Comparison of ENCODE assay signal across 15 cellular contexts in the genomic region with DNA sequence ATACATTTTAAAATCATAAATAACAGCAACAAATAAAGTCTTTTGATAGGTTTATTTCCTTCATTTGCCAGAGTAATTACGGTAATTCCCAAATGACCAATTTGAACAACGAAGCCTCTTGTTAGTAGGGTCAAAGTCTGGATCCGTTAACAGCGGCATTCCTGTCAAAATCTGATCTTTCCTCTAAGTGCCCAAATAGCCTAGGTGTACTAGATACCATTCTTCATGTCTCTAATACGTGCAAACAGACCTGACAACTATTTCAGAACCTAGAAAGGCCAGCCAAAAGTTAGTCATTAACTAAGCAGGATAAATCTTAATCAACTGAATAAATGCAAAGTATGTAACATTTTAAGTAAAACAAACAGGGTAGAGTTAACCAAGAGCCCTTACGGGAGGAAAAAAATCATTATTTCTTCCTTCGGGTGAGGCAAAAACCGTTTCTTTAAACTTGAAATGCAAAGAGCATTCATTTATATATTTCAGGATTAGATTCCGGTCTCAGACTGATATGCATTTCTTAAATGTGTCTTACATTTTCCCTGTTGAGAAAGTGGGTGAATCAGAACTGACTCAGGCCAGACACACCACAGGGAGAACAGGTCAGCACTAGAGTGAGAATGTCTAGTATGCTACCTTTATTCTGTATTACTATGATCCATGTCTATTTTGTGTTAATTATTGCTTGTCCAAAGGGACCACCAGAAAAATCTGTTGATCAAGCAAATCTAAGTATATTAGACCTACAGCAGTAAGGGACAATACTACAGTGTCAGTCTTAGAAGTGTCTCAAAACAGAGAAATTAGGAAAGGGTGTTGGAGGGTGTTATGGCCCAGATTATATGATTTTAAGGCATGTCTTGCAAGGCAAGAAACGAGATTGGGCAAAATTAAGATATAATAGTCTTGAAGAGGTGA.
DNase-seq lines count a peak whose midpoint lies in the region; ATAC-seq, FAIRE-seq and TF ChIP-seq lines count a peak whose summit lies in the region.
"Had no signal": no experiment of that assay in that cellular context is flagged by ENCODE, and none has a peak within 500 bp of the region (broad histone marks: within the 10 kb centered on the region; RNA-seq: fewer than 3 reads in every experiment).

No MANE protein-coding gene starts in this region.

- H3K4me3 Mint-ChIP-seq in activated T-helper 2 cell treated with anti-CD3 and anti-CD28 coated beads, Interferon-gamma antibody, Interleukin-2, Interleukin-4, amounts not matched to agents 10 μg/mL and 5 μg/mL and 100 μg/mL, durations not matched to agents 14 hours and 24 hours and 36 hours (ENCODE audit: low read depth), result no peak overlapping the region
- H3K4me3 Mint-ChIP-seq in activated CD8-positive, alpha-beta memory T cell treated with anti-CD3 and anti-CD28 coated beads, Interleukin-2, amount 10 ng/mL, durations not matched to agents 7 days and 5 days, result no peak overlapping the region

- ATAC-seq in K562, result no peak
- ATAC-seq in activated CD8-positive, alpha-beta memory T cell treated with anti-CD3 and anti-CD28 coated beads, Interleukin-2, amount 10 ng/mL, durations not matched to agents 7 days and 5 days, result no peak
- ATAC-seq: heart right ventricle had no signal

- peaks cover 3 to 11% of the 10 kb centered on the region in 2 experiments; a peak in 3 of 5 replicates for H3K4me1 ChIP-seq in K562 (replicated peaks in 1 of 2; ENCODE audit: control insufficient read depth in 2 of 2, insufficient read depth in 2 of 2, low read length in 2 of 2)
- peaks cover 29% of the 10 kb centered on the region for H3K4me1 ChIP-seq in keratinocyte (ENCODE audit: control insufficient read depth, extremely low read depth, insufficient read depth, low read length)
- H3K4me1 ChIP-seq: heart right ventricle had no signal

- H3K27me3 ChIP-seq in K562 (ENCODE audit: control insufficient read depth in 2 of 2, insufficient read depth in 2 of 2, low read length in 2 of 2) (no peaks in the 10 kb centered on the region; a peak in 1 of 5 replicates), keratinocyte (ENCODE audit: control insufficient read depth, extremely low read depth, insufficient read depth, low read length) (no peaks in the 10 kb centered on the region)

- no peak for FAIRE-seq in K562 (lab: Jason Lieb, UNC)
- peak; percentile 84 for FAIRE-seq in keratinocyte (lab: Jason Lieb, UNC)
- FAIRE-seq: colon had no signal

- dilution Hi-C loops in keratinocyte (cut with MboI; ENCODE audit: extremely low pct_ligation_motif_present, low sequenced_read_pairs), result no loop called here

- no peaks in the 10 kb centered on the region for H3K9me3 ChIP-seq in K562 (replicated peaks; ENCODE audit: control insufficient read depth, insufficient read depth, low read depth, low read length)
- H3K9me3 ChIP-seq in keratinocyte (ENCODE audit: control insufficient read depth, low read depth, low read length), result no peaks in the 10 kb centered on the region
- H3K9me3 ChIP-seq: heart right ventricle, thoracic aorta had no signal

- no peaks in the 10 kb centered on the region for H3K9me1 ChIP-seq in K562 (ENCODE audit: control insufficient read depth, insufficient read depth, low read length)
- no peaks in the 10 kb centered on the region for H3K9me1 ChIP-seq in keratinocyte (ENCODE audit: control insufficient read depth, extremely low read depth, insufficient read depth, low read length)

- TF ChIP-seq RAD21 in K562 (CRISPR knock-in tag; conservative IDR thresholded peaks at IDR 0.05 in 1 of 2, IDR thresholded peaks at IDR 0.05 in 1 of 2), result no peak

- no TSS peak for BruUV-seq in K562 (replicated peaks; lab: Mats Ljungman, UMichigan)

- H3K36me3 ChIP-seq in K562 (ENCODE audit: control insufficient read depth, insufficient read depth, low read length) (no peaks in the 10 kb centered on the region), keratinocyte (ENCODE audit: control insufficient read depth in 2 of 2, extremely low read depth in 1 of 2, insufficient read depth in 2 of 2, low read length in 2 of 2) (no peaks in the 10 kb centered on the region)
- H3K36me3 ChIP-seq: heart right ventricle, thoracic aorta had no signal

- WGBS in K562 (ENCODE audit: insufficient coverage, low coverage, missing lambda C conversion rate), result 61% methylated on average over 10 of the region's 10 CpGs

- H3K4me2 ChIP-seq in K562 (ENCODE audit: insufficient read depth, low read length) (no peak overlapping the region), keratinocyte (ENCODE audit: control insufficient read depth, extremely low read depth, insufficient read depth, low read depth, low read length) (peak overlapping the region; percentile 90)

- DNase-seq in HuH-7 (ENCODE audit: low spot score) (peak; percentile 73), K562 (ENCODE audit: extremely low read depth in 1 of 4, low spot score in 3 of 4) (no peak), keratinocyte (ENCODE audit: low read depth, low spot score) (no peak), amniotic stem cell (lab: John Stamatoyannopoulos, UW) (no peak), T-helper 1 cell (no peak)
- no peak for DNase-seq in activated T-helper 2 cell treated with anti-CD3 and anti-CD28 coated beads, Interferon-gamma antibody, Interleukin-2, Interleukin-4, amounts not matched to agents 10 μg/mL and 5 μg/mL and 100 μg/mL, durations not matched to agents 14 hours and 24 hours and 36 hours (ENCODE audit: low spot score)
- DNase-seq in activated CD8-positive, alpha-beta memory T cell treated with anti-CD3 and anti-CD28 coated beads, Interleukin-2, amount 10 ng/mL, durations not matched to agents 7 days and 5 days, result no peak
- DNase-seq: activated gamma-delta T cell, DND-41, heart right ventricle, NCI-H1105 had no signal

- H4K20me1 ChIP-seq in K562 (replicated peaks; ENCODE audit: control insufficient read depth, insufficient read depth, low read length) (no peaks in the 10 kb centered on the region), keratinocyte (ENCODE audit: control insufficient read depth, extremely low read depth, insufficient read depth, low read length) (no peaks in the 10 kb centered on the region)

- H3K27ac ChIP-seq in 22Rv1 (peak overlapping the region; percentile 65), K562 (ENCODE audit: extremely low read depth, low read depth, low read length) (no peak overlapping the region), keratinocyte (ENCODE audit: control insufficient read depth, insufficient read depth, low read length) (peak overlapping the region; percentile 86)
- H3K27ac ChIP-seq: heart right ventricle, SK-N-MC, thoracic aorta had no signal

- no peaks in the 10 kb centered on the region for H3K79me2 ChIP-seq in K562 (ENCODE audit: control insufficient read depth, insufficient read depth, low read length)
- no peaks in the 10 kb centered on the region for H3K79me2 ChIP-seq in keratinocyte (ENCODE audit: control insufficient read depth, insufficient read depth, low read length)

- no peak for TF ChIP-seq CTCF in 22Rv1 (IDR thresholded peaks at IDR 0.05)
- TF ChIP-seq CTCF in K562 (IDR thresholded peaks at IDR 0.05 in 2 of 3, conservative IDR thresholded peaks at IDR 0.05 in 1 of 3; ENCODE audit: insufficient read depth in 2 of 3, low read depth in 1 of 3, low read length in 3 of 3), result no peak
- TF ChIP-seq CTCF in keratinocyte (optimal IDR thresholded peaks at IDR 0.05 in 1 of 3, IDR thresholded peaks at IDR 0.05 in 1 of 3, conservative IDR thresholded peaks at IDR 0.05 in 1 of 3; ENCODE audit: extremely low read depth in 1 of 3, insufficient read depth in 2 of 3, low read length in 3 of 3), result no peak

- no peaks in the 10 kb centered on the region for H3K4me1 Mint-ChIP-seq in activated T-helper 2 cell treated with anti-CD3 and anti-CD28 coated beads, Interferon-gamma antibody, Interleukin-2, Interleukin-4, amounts not matched to agents 10 μg/mL and 5 μg/mL and 100 μg/mL, durations not matched to agents 14 hours and 24 hours and 36 hours (ENCODE audit: low read depth)
- H3K4me1 Mint-ChIP-seq in activated CD8-positive, alpha-beta memory T cell treated with anti-CD3 and anti-CD28 coated beads, Interleukin-2, amount 10 ng/mL, durations not matched to agents 7 days and 5 days, result no peaks in the 10 kb centered on the region

- CTCF ChIA-PET in K562 (lab: Yijun Ruan, JAX; ENCODE audit: low intra/inter-chr PET ratio), result no interaction called here
- CTCF ChIA-PET in activated CD8-positive, alpha-beta memory T cell treated with anti-CD3 and anti-CD28 coated beads, Interleukin-2, amount 10 ng/mL, durations not matched to agents 7 days and 5 days (lab: Charles Lee), result no interaction called here

- H3K27ac Mint-ChIP-seq in activated T-helper 2 cell treated with anti-CD3 and anti-CD28 coated beads, Interferon-gamma antibody, Interleukin-2, Interleukin-4, amounts not matched to agents 10 μg/mL and 5 μg/mL and 100 μg/mL, durations not matched to agents 14 hours and 24 hours and 36 hours, result no peak overlapping the region
- H3K27ac Mint-ChIP-seq in activated CD8-positive, alpha-beta memory T cell treated with anti-CD3 and anti-CD28 coated beads, Interleukin-2, amount 10 ng/mL, durations not matched to agents 7 days and 5 days, result no peak overlapping the region

- no peak overlapping the region for H3K9ac ChIP-seq in K562 (ENCODE audit: insufficient read depth in 1 of 2, low read depth in 2 of 2, low read length in 2 of 2)
- H3K9ac ChIP-seq in keratinocyte (ENCODE audit: control insufficient read depth, extremely low read depth, insufficient read depth, low read length), result peak overlapping the region; percentile 48

- intact Hi-C loops in K562 (cut with micrococcal nuclease), result no loop called here
- intact Hi-C loops in activated T-helper 2 cell treated with anti-CD3 and anti-CD28 coated beads, Interferon-gamma antibody, Interleukin-2, Interleukin-4, amounts not matched to agents 10 μg/mL and 5 μg/mL and 100 μg/mL, durations not matched to agents 14 hours and 24 hours and 36 hours (cut with micrococcal nuclease), result no loop called here

- no peak for TF ChIP-seq EP300 in K562 (IDR thresholded peaks at IDR 0.05; ENCODE audit: low read length)

- POLR2A ChIA-PET in K562 (lab: Yijun Ruan, JAX), result interaction anchor here (1.3 kb wide), 1 partner anchor 9 kb away, joined by 3 read pairs; no protein-coding TSS in a partner anchor

- no peak for TF ChIP-seq POLR2A in K562 (conservative IDR thresholded peaks at IDR 0.05)

- no peak overlapping the region for H2AFZ ChIP-seq in K562 (ENCODE audit: low read depth, low read length)
- H2AFZ ChIP-seq in keratinocyte (ENCODE audit: control insufficient read depth, low read length), result peak overlapping the region; percentile 78

- H3K27me3 Mint-ChIP-seq in activated T-helper 2 cell treated with anti-CD3 and anti-CD28 coated beads, Interferon-gamma antibody, Interleukin-2, Interleukin-4, amounts not matched to agents 10 μg/mL and 5 μg/mL and 100 μg/mL, durations not matched to agents 14 hours and 24 hours and 36 hours (ENCODE audit: low read depth), result no peaks in the 10 kb centered on the region
- peaks cover 33% of the 10 kb centered on the region for H3K27me3 Mint-ChIP-seq in activated CD8-positive, alpha-beta memory T cell treated with anti-CD3 and anti-CD28 coated beads, Interleukin-2, amount 10 ng/mL, durations not matched to agents 7 days and 5 days

- in situ Hi-C loops in K562 (cut with MboI), result no loop called here

- no peaks in the 10 kb centered on the region for H3K9me3 Mint-ChIP-seq in activated T-helper 2 cell treated with anti-CD3 and anti-CD28 coated beads, Interferon-gamma antibody, Interleukin-2, Interleukin-4, amounts not matched to agents 10 μg/mL and 5 μg/mL and 100 μg/mL, durations not matched to agents 14 hours and 24 hours and 36 hours
- no peaks in the 10 kb centered on the region for H3K9me3 Mint-ChIP-seq in activated CD8-positive, alpha-beta memory T cell treated with anti-CD3 and anti-CD28 coated beads, Interleukin-2, amount 10 ng/mL, durations not matched to agents 7 days and 5 days (ENCODE audit: low read depth)

- H3K36me3 Mint-ChIP-seq in activated T-helper 2 cell treated with anti-CD3 and anti-CD28 coated beads, Interferon-gamma antibody, Interleukin-2, Interleukin-4, amounts not matched to agents 10 μg/mL and 5 μg/mL and 100 μg/mL, durations not matched to agents 14 hours and 24 hours and 36 hours (ENCODE audit: low read depth), result no peaks in the 10 kb centered on the region
- no peaks in the 10 kb centered on the region for H3K36me3 Mint-ChIP-seq in activated CD8-positive, alpha-beta memory T cell treated with anti-CD3 and anti-CD28 coated beads, Interleukin-2, amount 10 ng/mL, durations not matched to agents 7 days and 5 days

- H3K4me3 ChIP-seq in K562 (no peak overlapping the region), keratinocyte (ENCODE audit: control insufficient read depth in 2 of 3, extremely low read depth in 1 of 3, insufficient read depth in 2 of 3, low read depth in 1 of 3, low read length in 3 of 3) (peak overlapping the region in 2 of 3 experiments; percentile 29 to 47)
- H3K4me3 ChIP-seq: heart right ventricle, SK-N-MC, thoracic aorta had no signal
